ENCODE assay signal across 1 cellular context in the genomic region with DNA sequence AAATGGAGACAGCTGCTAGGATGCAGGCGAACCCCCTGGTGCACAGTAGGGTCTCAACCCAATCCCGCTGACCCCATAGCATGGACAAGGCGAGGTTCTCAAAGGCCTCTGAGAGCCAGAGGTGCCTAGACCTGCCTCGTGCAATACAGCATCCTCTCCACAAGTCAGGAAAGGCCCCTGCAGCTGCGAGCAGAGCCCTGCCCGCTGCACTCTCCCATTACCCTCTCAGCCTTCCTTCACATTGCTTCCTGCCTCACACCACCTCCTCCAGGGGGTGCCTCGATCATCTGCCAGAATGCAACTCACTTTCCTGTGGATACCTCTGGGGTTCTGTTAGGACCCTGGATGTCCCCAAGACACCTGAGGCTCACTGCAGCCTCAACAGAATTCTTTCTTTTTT.
TF ChIP-seq lines count a peak whose summit lies in the region.

No MANE protein-coding gene starts in this region.

TF ChIP-seq in K562, 482 proteins besides CTCF, POLR2A, EP300 and RAD21:
- TF ChIP-seq ZNF507 (tag; conservative IDR thresholded peaks at IDR 0.05), result no peak
- peak; percentile 39; the same call in 1 of the 2 replicates for TF ChIP-seq ZKSCAN1 (IDR thresholded peaks at IDR 0.05; ENCODE audit: low read depth, low read length)
TF ChIP-seq in K562: peak in this region for 1.
